In the genomic region with DNA sequence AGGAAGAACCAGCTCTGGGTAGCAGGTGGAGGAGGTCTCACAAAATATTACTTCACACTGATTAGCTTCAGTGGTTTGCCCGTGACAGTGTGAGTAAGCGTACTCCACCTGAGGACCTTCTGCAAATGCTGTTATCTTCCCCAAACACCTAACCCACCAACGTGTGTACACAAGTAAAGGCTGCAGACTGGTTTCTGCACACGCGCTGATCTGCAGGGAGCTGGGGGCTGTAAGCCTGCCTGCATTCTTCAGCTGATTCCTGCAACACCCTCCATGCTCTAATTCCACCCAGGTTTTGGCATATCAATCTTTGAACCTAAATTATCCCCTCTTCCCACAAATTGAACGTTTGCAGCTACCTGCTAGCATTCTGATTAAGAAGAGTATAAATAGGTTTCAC, we compare ENCODE assay signal across 18 cellular contexts.
DNase-seq lines count a peak whose midpoint lies in the region; FAIRE-seq and TF ChIP-seq lines count a peak whose summit lies in the region.
"Had no signal": no experiment of that assay in that cellular context is flagged by ENCODE, and none has a peak within 500 bp of the region (broad histone marks: within the 10 kb centered on the region; RNA-seq: fewer than 3 reads in every experiment).

No MANE protein-coding gene starts in this region.

- H2BK120ac ChIP-seq in H9 (ENCODE audit: low read depth, low read length, poor library complexity, severe bottlenecking) (no peak overlapping the region), H1 (replicated peaks; ENCODE audit: low read depth, low read length) (no peak overlapping the region)

- no peak for TF ChIP-seq EP300 in H1 (IDR thresholded peaks at IDR 0.05; ENCODE audit: borderline replicate concordance in 1 of 2, low read depth in 2 of 2, low read length in 2 of 2)

- no peaks in the 10 kb centered on the region for H3K79me1 ChIP-seq in H9 (ENCODE audit: insufficient read depth, low read depth, low read length, poor library complexity, severe bottlenecking)
- no peaks in the 10 kb centered on the region for H3K79me1 ChIP-seq in H1 (ENCODE audit: low read depth, low read length)

- H4K5ac ChIP-seq in H9 (ENCODE audit: insufficient read length, low read depth, low read length) (no peak overlapping the region), H1 (ENCODE audit: insufficient read length, low read depth, low read length) (no peak overlapping the region)

- H3K18ac ChIP-seq in H9 (ENCODE audit: insufficient read length, low read depth, low read length): no peak overlapping the region
- no peak overlapping the region for H3K18ac ChIP-seq in H1 (ENCODE audit: extremely low read depth, low read length)

- H3K4me3 Mint-ChIP-seq in H9 (no peak overlapping the region), osteocyte (ENCODE audit: unreplicated experiment) (no peak overlapping the region)
- H3K4me3 Mint-ChIP-seq: CD4-positive, alpha-beta memory T cell; HFFc6 had no signal

- WGBS in H9 (ENCODE audit: extremely low coverage, insufficient read length, low lambda C conversion rate): no CpG with 5 or more reads among the region's 6 CpGs
- WGBS in H1 (ENCODE audit: extremely low coverage in 1 of 2, insufficient coverage in 1 of 2, insufficient read length in 1 of 2, insufficient replicate concordance in 2 of 2, low coverage in 1 of 2, low lambda C conversion rate in 2 of 2, missing lambda C conversion rate in 1 of 2), 2 experiments: 96% methylated on average over 6 of the region's 6 CpGs; no CpG with 5 or more reads in 1 of the 2 experiments

- CTCF ChIA-PET in H1 (lab: Charles Lee; ENCODE audit: partially characterized antibody): interaction anchor here (0.8 to 3.9 kb wide), 4 partner anchors 9 to 242 kb away, joined by 3 to 25 read pairs (median 3); no protein-coding TSS in a partner anchor

- no peaks in the 10 kb centered on the region; the same call in 1 of the 2 replicates for H3K4me1 ChIP-seq in H9 (ENCODE audit: insufficient read depth, low read length)
- no peaks in the 10 kb centered on the region for H3K4me1 ChIP-seq in H1 (replicated peaks in 1 of 4; ENCODE audit: control insufficient read depth in 3 of 4, insufficient read depth in 4 of 4, low read length in 3 of 4)
- peaks cover 3% of the 10 kb centered on the region for H3K4me1 ChIP-seq in left ventricle myocardium inferior
- H3K4me1 ChIP-seq: HAP-1 had no signal

- no peak overlapping the region for H4K91ac ChIP-seq in H9 (ENCODE audit: insufficient read length, low read depth, low read length)
- no peak overlapping the region for H4K91ac ChIP-seq in H1 (replicated peaks; ENCODE audit: insufficient read length, low read length)

- H3K4ac ChIP-seq in H9 (ENCODE audit: low read depth, low read length) (no peak overlapping the region), H1 (replicated peaks; ENCODE audit: insufficient read length, low read depth, low read length) (no peak overlapping the region)

- no peak for TF ChIP-seq POLR2A in H1 (IDR thresholded peaks at IDR 0.05; ENCODE audit: control extremely low read depth in 1 of 2, low read depth in 2 of 2, low read length in 2 of 2)

- H2BK5ac ChIP-seq in H9 (ENCODE audit: insufficient read length, low read length): no peak overlapping the region
- no peak overlapping the region for H2BK5ac ChIP-seq in H1 (ENCODE audit: low read depth, low read length)

- H3K27ac ChIP-seq in H9 (ENCODE audit: insufficient read length, low read depth, low read length) (no peak overlapping the region), H1 (ENCODE audit: low read depth, low read length) (no peak overlapping the region), left ventricle myocardium inferior (replicated peaks) (no peak overlapping the region)

- H3K27me3 ChIP-seq in H9 (ENCODE audit: insufficient read depth, low read length) (no peaks in the 10 kb centered on the region), H1 (replicated peaks in 1 of 4; ENCODE audit: control insufficient read depth in 3 of 4, extremely low read depth in 1 of 4, insufficient read depth in 3 of 4, low read length in 3 of 4) (no peaks in the 10 kb centered on the region), left ventricle myocardium inferior (ENCODE audit: low read depth) (no peaks in the 10 kb centered on the region)

- H3K27ac Mint-ChIP-seq in H9: no peak overlapping the region
- peak overlapping the region; percentile 90 for H3K27ac Mint-ChIP-seq in osteocyte (ENCODE audit: unreplicated experiment)
- H3K27ac Mint-ChIP-seq: HFFc6 had no signal

- TF ChIP-seq CTCF in H9 (conservative IDR thresholded peaks at IDR 0.05) (no peak), H1 (IDR thresholded peaks at IDR 0.05; ENCODE audit: control extremely low read depth in 1 of 3, insufficient read depth in 1 of 3, low read depth in 1 of 3, low read length in 3 of 3) (no peak), osteocyte (IDR thresholded peaks at IDR 0.05) (no peak), left ventricle myocardium inferior (IDR thresholded peaks at IDR 0.05; ENCODE audit: borderline replicate concordance) (no peak)

- H2AK5ac ChIP-seq in H9 (ENCODE audit: insufficient read length, low read length): no peak overlapping the region
- no peak overlapping the region for H2AK5ac ChIP-seq in H1 (ENCODE audit: low read depth, low read length)

- no peaks in the 10 kb centered on the region for H3K23me2 ChIP-seq in H9 (ENCODE audit: insufficient read length, low read depth, low read length, poor library complexity, severe bottlenecking)
- H3K23me2 ChIP-seq in H1 (ENCODE audit: low read depth, low read length): no peaks in the 10 kb centered on the region

- H3K4me2 ChIP-seq in H9 (ENCODE audit: insufficient read depth, insufficient read length, low read length) (no peak overlapping the region), H1 (ENCODE audit: insufficient read depth in 1 of 2, low read depth in 2 of 2, low read length in 2 of 2) (no peak overlapping the region)

- H3K9me3 ChIP-seq in H9 (ENCODE audit: control insufficient read depth, low read depth, low read length) (no peaks in the 10 kb centered on the region), H1 (ENCODE audit: insufficient read depth in 2 of 2, low read depth in 1 of 2, low read length in 1 of 2) (no peaks in the 10 kb centered on the region; a peak in 1 of 4 replicates), left ventricle myocardium inferior (replicated peaks) (peaks cover 6% of the 10 kb centered on the region)
- H3K9me3 ChIP-seq: HAP-1 had no signal

- H4K20me1 ChIP-seq in H9 (ENCODE audit: control insufficient read depth, insufficient read depth, insufficient read length): no peaks in the 10 kb centered on the region
- H4K20me1 ChIP-seq in H1 (replicated peaks in 1 of 2; ENCODE audit: control insufficient read depth in 1 of 2, insufficient read depth in 2 of 2, low read length in 2 of 2): no peaks in the 10 kb centered on the region

- H3T11ph ChIP-seq in H9 (ENCODE audit: low read length): no peak overlapping the region

- no peak overlapping the region for H2BK15ac ChIP-seq in H9 (ENCODE audit: low read depth, low read length)
- no peak overlapping the region; the same call in 1 of the 2 replicates for H2BK15ac ChIP-seq in H1 (ENCODE audit: low read length)

- H3K14ac ChIP-seq in H9 (ENCODE audit: insufficient read depth, low read length) (no peak overlapping the region), H1 (ENCODE audit: insufficient read length) (no peak overlapping the region)

- no peak overlapping the region for H3K56ac ChIP-seq in H9 (ENCODE audit: insufficient read length, low read depth, low read length)
- no peak overlapping the region for H3K56ac ChIP-seq in H1 (replicated peaks; ENCODE audit: insufficient read length, low read depth, low read length)

- POLR2A ChIA-PET in H1 (lab: Charles Lee; ENCODE audit: partially characterized antibody): no interaction called here

- no peaks in the 10 kb centered on the region for H3K79me2 ChIP-seq in H9 (ENCODE audit: insufficient read depth, low read length)
- no peaks in the 10 kb centered on the region for H3K79me2 ChIP-seq in H1 (ENCODE audit: control insufficient read depth in 1 of 2, insufficient read depth in 2 of 2, low read length in 2 of 2)

- H3K23ac ChIP-seq in H9 (ENCODE audit: insufficient read length, low read depth, low read length) (no peak overlapping the region), H1 (ENCODE audit: insufficient read length) (no peak overlapping the region)

- peaks cover 2 to 5% (median 4%) of the 10 kb centered on the region in 3 experiments; a peak in 5 of 7 replicates for H3K36me3 Mint-ChIP-seq in H9 (ENCODE audit: insufficient read depth in 1 of 3, low read depth in 3 of 3)
- H3K36me3 Mint-ChIP-seq in osteocyte (ENCODE audit: unreplicated experiment): peaks cover 4% of the 10 kb centered on the region
- H3K36me3 Mint-ChIP-seq: CD4-positive, alpha-beta memory T cell had no signal

- H2BK12ac ChIP-seq in H9 (ENCODE audit: insufficient read length, low read depth, low read length): no peak overlapping the region
- H2BK12ac ChIP-seq in H1 (ENCODE audit: low read depth, low read length): no peak overlapping the region

- H3K4me3 ChIP-seq in H1 (ENCODE audit: extremely low read depth in 1 of 4, insufficient read depth in 2 of 4, low read depth in 3 of 4, low read length in 4 of 4) (no peak overlapping the region), left ventricle myocardium inferior (no peak overlapping the region)
- H3K4me3 ChIP-seq: HAP-1 had no signal

- no peak overlapping the region for H2BK20ac ChIP-seq in H9 (ENCODE audit: low read depth, low read length, poor library complexity, severe bottlenecking)
- H2BK20ac ChIP-seq in H1 (ENCODE audit: low read length): peak overlapping the region; percentile 15; the same call in 1 of the 2 replicates

- H3K9ac ChIP-seq in H9 (ENCODE audit: extremely low read depth, insufficient read length, low read length) (no peak overlapping the region), H1 (replicated peaks in 1 of 4; ENCODE audit: extremely low read depth in 1 of 4, low read depth in 3 of 4, low read length in 3 of 4) (no peak overlapping the region)

- H3K27me3 Mint-ChIP-seq in H9 (ENCODE audit: low read depth) (no peaks in the 10 kb centered on the region), osteocyte (ENCODE audit: unreplicated experiment) (no peaks in the 10 kb centered on the region)
- H3K27me3 Mint-ChIP-seq: CD4-positive, alpha-beta memory T cell had no signal

- DNase-seq in H9 (no peak), SHP77 treated with DMSO at 0.1 percent for 48 hours (lab: John Stamatoyannopoulos, UW) (peak; percentile 46), H1 (ENCODE audit: low read depth in 1 of 2, low spot score in 2 of 2) (no peak), osteocyte (ENCODE audit: extremely low spot score, unreplicated experiment) (no peak), DMS79 treated with DMSO at 0.1 percent for 48 hours (lab: John Stamatoyannopoulos, UW) (no peak), left ventricle myocardium inferior (no peak), NCI-H2171 (lab: John Stamatoyannopoulos, UW) (no peak), T1000 (lab: John Stamatoyannopoulos, UW) (no peak)
- DNase-seq: C1 segment of cervical spinal cord; Calu3; CD4-positive, alpha-beta memory T cell; COR-L47; DMS79; GF-D8; HFFc6 had no signal

- peak overlapping the region; percentile 40 for H2AFZ ChIP-seq in H9 (ENCODE audit: low read length)
- H2AFZ ChIP-seq in H1 (ENCODE audit: low read length): 0 out of 2 replicates have a peak overlapping the region, but pooled peaks have one; percentile 10

- H3K4me1 Mint-ChIP-seq in H9 (peaks cover 8 to 15% of the 10 kb centered on the region in 2 experiments; a peak in 3 of 4 replicates), osteocyte (ENCODE audit: unreplicated experiment) (peaks cover 31% of the 10 kb centered on the region)
- H3K4me1 Mint-ChIP-seq: CD4-positive, alpha-beta memory T cell had no signal

- intact Hi-C loops in left ventricle myocardium inferior (cut with micrococcal nuclease): no loop called here

- TF ChIP-seq RAD21 in H1 (IDR thresholded peaks at IDR 0.05 in 1 of 2, conservative IDR thresholded peaks at IDR 0.05 in 1 of 2; ENCODE audit: low read depth in 2 of 2, low read length in 2 of 2): no peak

- H3K36me3 ChIP-seq in H1 (ENCODE audit: control insufficient read depth in 2 of 4, insufficient read depth in 4 of 4, low read length in 3 of 4) (no peaks in the 10 kb centered on the region), left ventricle myocardium inferior (no peaks in the 10 kb centered on the region)
- H3K36me3 ChIP-seq: HAP-1 had no signal

- no peak for FAIRE-seq in H1 (lab: Jason Lieb, UNC)
- FAIRE-seq: GM12891, GM18507 had no signal

- H4K8ac ChIP-seq in H9 (replicated peaks; ENCODE audit: insufficient read length, low read depth, low read length) (no peak overlapping the region), H1 (ENCODE audit: extremely low read depth, insufficient read depth, low read length) (no peak overlapping the region)

- H3K9me3 Mint-ChIP-seq in H9 (peaks cover 6% of the 10 kb centered on the region in 2 experiments; a peak in 4 of 5 replicates), osteocyte (ENCODE audit: unreplicated experiment) (peaks cover 8% of the 10 kb centered on the region)
- H3K9me3 Mint-ChIP-seq: HFFc6 had no signal
